23 cellular contexts compared by ENCODE assay signal in genomic region chr20:33842346-33842745, GRCh38. TPM values are rescaled to one million over a fixed set of nuclear protein-coding genes. Genes with fewer than 3 reads are reported as not detected.
DNase-seq lines count a peak whose midpoint lies in the region; ATAC-seq and TF ChIP-seq lines count a peak whose summit lies in the region.
"Had no signal": no experiment of that assay in that cellular context is flagged by ENCODE, and none has a peak within 500 bp of the region (broad histone marks: within the 10 kb centered on the region; RNA-seq: fewer than 3 reads in every experiment).

No MANE protein-coding gene starts in this region.

- H3K4me1 ChIP-seq in HEK293 (ENCODE audit: control insufficient read depth, insufficient read depth, low read length) (peaks cover 34% of the 10 kb centered on the region), thyroid gland (peaks cover 27 to 74% of the 10 kb centered on the region in 2 donors)

- no peaks in the 10 kb centered on the region for H3K27me3 ChIP-seq in thyroid gland
- H3K27me3 ChIP-seq: body of pancreas, spleen, tibial nerve had no signal

- 40 to 60% methylated on average over 1 to 3 of the region's 3 CpGs for WGBS in thyroid gland, 2 donors

- H3K27ac Mint-ChIP-seq in T-helper 17 cell, result peak overlapping the region; percentile 94
- peak overlapping the region in 4 of 6 donors; percentile 24 to 96 (median 59) for H3K27ac Mint-ChIP-seq in naive B cell
- H3K27ac Mint-ChIP-seq in WTC11, result no peak overlapping the region
- H3K27ac Mint-ChIP-seq: activated CD8-positive, alpha-beta T cell treated with anti-CD3 and anti-CD28 coated beads, Interleukin-2, amount 10 ng/mL, durations not matched to agents 7 days and 5 days had no signal

- no peaks in the 10 kb centered on the region for H3K36me3 Mint-ChIP-seq in T-helper 17 cell (ENCODE audit: low read depth)
- no peaks in the 10 kb centered on the region for H3K36me3 Mint-ChIP-seq in naive B cell
- H3K36me3 Mint-ChIP-seq in WTC11, result no peaks in the 10 kb centered on the region; the same call in 1 of the 2 replicates

- H3K4me3 Mint-ChIP-seq in T-helper 17 cell (no peak overlapping the region), naive B cell (peak overlapping the region in 2 of 8 donors; percentile 31 to 52), WTC11 (no peak overlapping the region)
- H3K4me3 Mint-ChIP-seq: activated CD8-positive, alpha-beta T cell treated with anti-CD3 and anti-CD28 coated beads, Interleukin-2, amount 10 ng/mL, durations not matched to agents 7 days and 5 days had no signal

- POLR2A ChIA-PET in HEK293 (lab: Yijun Ruan, JAX), result no interaction called here
- POLR2A ChIA-PET in WTC11 (lab: Charles Lee), result no interaction called here

- DNase-seq in T-helper 17 cell, result no peak
- no peak for DNase-seq in naive B cell
- peak; percentile 37 to 56 for DNase-seq in thyroid gland
- no peak for DNase-seq in NCI-H2081 treated with DMSO at 0.1 percent for 48 hours (lab: John Stamatoyannopoulos, UW)
- DNase-seq in WTC11 (ENCODE audit: low spot score), result no peak
- no peak for DNase-seq in NCI-H82 treated with DMSO at 0.1 percent for 48 hours (lab: John Stamatoyannopoulos, UW; ENCODE audit: unreplicated experiment)
- DNase-seq: activated CD4-positive, CD25-positive, alpha-beta regulatory T cell treated with anti-CD3 and anti-CD28 coated beads, Interleukin-2, amount 50 U/mL, for 72 hours; activated CD8-positive, alpha-beta T cell treated with anti-CD3 and anti-CD28 coated beads, Interleukin-2, amount 10 ng/mL, durations not matched to agents 7 days and 5 days; body of pancreas; cerebellar nuclear complex; head of caudate nucleus; NCI-H1048; NCI-H187 treated with DMSO at 0.1 percent for 48 hours; NCI-H226; NCI-H748 treated with DMSO at 0.1 percent for 48 hours; OCI-M1; Right ventricle myocardium superior; spleen; stimulated activated CD4-positive, alpha-beta T cell treated with anti-CD3 and anti-CD28 coated beads, Interleukin-4, amount 100 ng/mL, for 24 hours; stimulated activated naive CD8-positive, alpha-beta T cell treated with anti-CD3 and anti-CD28 coated beads, Interleukin-15, Interleukin-2, amounts not matched to agents 100 U/mL and 50 U/mL, for 24 hours had no signal

- TF ChIP-seq POLR2A in thyroid gland (IDR thresholded peaks at IDR 0.05), result no peak

- H3K4me3 ChIP-seq in HEK293 (ENCODE audit: low read depth, low read length) (no peak overlapping the region), thyroid gland (replicated peaks in 1 of 3) (no peak overlapping the region)
- H3K4me3 ChIP-seq: body of pancreas, spleen, tibial nerve had no signal

- H3K9me3 ChIP-seq in HEK293 (ENCODE audit: control insufficient read depth, insufficient read depth, low read depth, low read length) (no peaks in the 10 kb centered on the region), T-helper 17 cell (ENCODE audit: control insufficient read depth, low read length, poor library complexity, severe bottlenecking) (no peaks in the 10 kb centered on the region), thyroid gland (no peaks in the 10 kb centered on the region)
- H3K9me3 ChIP-seq: body of pancreas, spleen, tibial nerve had no signal

- CTCF ChIA-PET in HEK293 (lab: Yijun Ruan, JAX) (interaction anchor here (0.6 kb wide), 1 partner anchor 427 kb away, joined by 4 read pairs; no protein-coding TSS in a partner anchor), WTC11 (lab: Charles Lee) (interaction anchor here (0.5 to 1.7 kb wide), 2 partner anchors 21 to 43 kb away, joined by 3 to 7 read pairs; no protein-coding TSS in a partner anchor)

- intact Hi-C loops in thyroid gland (cut with DNase I), result no loop called here

- no peaks in the 10 kb centered on the region for H3K36me3 ChIP-seq in HEK293 (ENCODE audit: control insufficient read depth in 2 of 2, insufficient read depth in 1 of 2, low read length in 2 of 2)
- no peaks in the 10 kb centered on the region for H3K36me3 ChIP-seq in thyroid gland
- H3K36me3 ChIP-seq: spleen, tibial nerve had no signal

- H3K9me3 Mint-ChIP-seq in naive B cell (no peaks in the 10 kb centered on the region), WTC11 (no peaks in the 10 kb centered on the region)

- no peak for TF ChIP-seq CTCF in HEK293 (tag by site-specific recombination; IDR thresholded peaks at IDR 0.05)
- no peak for TF ChIP-seq CTCF in thyroid gland (IDR thresholded peaks at IDR 0.05)
- TF ChIP-seq CTCF in WTC11 (IDR thresholded peaks at IDR 0.05), result no peak

- H3K27me3 Mint-ChIP-seq in T-helper 17 cell (no peaks in the 10 kb centered on the region), naive B cell (no peaks in the 10 kb centered on the region), WTC11 (ENCODE audit: low read depth) (no peaks in the 10 kb centered on the region)

- H3K27ac ChIP-seq in HEK293 (ENCODE audit: extremely low read depth, low read depth, low read length), result no peak overlapping the region; the same call in 1 of the 2 replicates
- H3K27ac ChIP-seq in thyroid gland, result no peak overlapping the region
- H3K27ac ChIP-seq: body of pancreas, epithelial cell of prostate, tibial nerve had no signal

- no peak for ATAC-seq in T-helper 17 cell
- ATAC-seq in naive B cell (ENCODE audit: low read depth in 2 of 2), result no peak
- ATAC-seq in WTC11, result no peak
- ATAC-seq: activated CD8-positive, alpha-beta T cell treated with anti-CD3 and anti-CD28 coated beads, Interleukin-2, amount 10 ng/mL, durations not matched to agents 7 days and 5 days; body of pancreas; stimulated activated naive CD8-positive, alpha-beta T cell treated with anti-CD3 and anti-CD28 coated beads, Interleukin-15, Interleukin-2, amounts not matched to agents 100 U/mL and 50 U/mL, for 24 hours had no signal

- peaks cover 71% of the 10 kb centered on the region for H3K4me1 Mint-ChIP-seq in T-helper 17 cell
- peaks cover 79 to 96% (median 95%) of the 10 kb centered on the region in 3 donors for H3K4me1 Mint-ChIP-seq in naive B cell
- peaks cover 76% of the 10 kb centered on the region for H3K4me1 Mint-ChIP-seq in WTC11

TF ChIP-seq in HEK293, 187 proteins besides CTCF, POLR2A, EP300 and RAD21:
- TF ChIP-seq ZNF148 (tag by site-specific recombination; IDR thresholded peaks at IDR 0.05; ENCODE audit: borderline replicate concordance) (no peak), ZNF214 (tag by site-specific recombination; IDR thresholded peaks at IDR 0.05; ENCODE audit: borderline replicate concordance) (no peak), ZNF324 (tag by site-specific recombination; IDR thresholded peaks at IDR 0.05) (no peak), GLIS2 (tag by site-specific recombination; IDR thresholded peaks at IDR 0.05) (0 out of 2 replicates have a peak, but pooled peaks have one; percentile 23)

TF ChIP-seq in WTC11, 78 proteins besides CTCF, POLR2A, EP300 and RAD21:
- TF ChIP-seq PRDM15 (CRISPR knock-in tag; IDR thresholded peaks at IDR 0.05) (no peak), ATF2 (CRISPR knock-in tag; IDR thresholded peaks at IDR 0.05; ENCODE audit: borderline replicate concordance, low read depth) (no peak), ZNF423 (CRISPR knock-in tag; IDR thresholded peaks at IDR 0.05) (no peak), SOX15 (CRISPR knock-in tag; IDR thresholded peaks at IDR 0.05) (no peak)

RNA-seq across cellular contexts. Expression of gene CHMP4B, which starts 31.2 kb away (rescaled TPM):
- total RNA-seq in T-helper 17 cell, result 10 to 100 TPM; 48.6 to 50.6 TPM
- 1 to 10 TPM; 1.3 to 8.0 (median 7.2) TPM for polyA plus RNA-seq in naive B cell (ENCODE audit: low read depth in 6 of 6)
- total RNA-seq in thyroid gland, result 10 to 100 TPM; 70.3 to 93.5 (median 85.7) TPM
- total RNA-seq in WTC11 (2021), result 65.4 to 72.5 TPM (median 66.1 TPM) in 3 replicates

Comparison
In these comparisons a context has a peak if more than half of its experiments do, and no peak if none do; other contexts are left out.
1. DNase-seq: peak in thyroid gland (2 of 2); none in T-helper 17 cell (0 of 3), naive B cell (single experiment), NCI-H2081 treated with DMSO at 0.1 percent for 48 hours (single experiment), WTC11 (single experiment) and NCI-H82 treated with DMSO at 0.1 percent for 48 hours (single experiment).